Comparison of ENCODE assay signal across 8 cellular contexts in the genomic region with DNA sequence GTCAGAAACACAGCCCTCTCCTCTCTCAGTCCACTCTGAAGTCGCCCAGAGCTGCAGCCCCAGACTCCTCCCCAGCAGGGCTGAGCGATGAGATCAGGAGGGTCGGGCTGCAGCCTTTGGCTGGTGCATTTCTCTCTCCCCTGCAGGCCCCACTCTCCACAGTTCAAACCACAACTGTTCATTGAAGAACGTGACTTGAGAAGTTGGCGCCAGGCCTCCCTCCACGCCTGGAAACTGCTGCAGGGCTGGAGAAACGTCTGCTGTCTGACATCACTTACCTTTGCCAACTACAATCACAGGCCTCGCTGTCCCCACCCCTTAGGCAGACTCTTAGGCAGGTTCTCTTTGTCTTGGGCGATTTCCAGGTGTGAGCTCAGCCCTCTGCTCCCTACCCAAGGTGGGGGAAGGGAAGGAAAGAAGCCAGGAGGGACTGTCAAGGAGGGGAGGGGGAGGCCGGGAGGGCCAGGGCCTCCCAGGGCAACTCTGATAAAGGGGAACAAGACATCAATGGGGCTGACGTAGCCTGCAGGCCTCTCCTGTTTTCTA. TPM values are rescaled to one million over a fixed set of nuclear protein-coding genes. Genes with fewer than 3 reads are reported as not detected.
DNase-seq lines count a peak whose midpoint lies in the region; ATAC-seq and TF ChIP-seq lines count a peak whose summit lies in the region.

No MANE protein-coding gene starts in this region.

- H3K9me3 Mint-ChIP-seq in neural crest cell, result peaks cover 13% of the 10 kb centered on the region

- peak overlapping the region; percentile 48 for H3K4me3 Mint-ChIP-seq in neural crest cell

- DNase-seq in DMS153 treated with DMSO at 0.1 percent for 48 hours (lab: John Stamatoyannopoulos, UW; ENCODE audit: unreplicated experiment) (peak; percentile 47), NCI-H2029 treated with DMSO at 0.1 percent for 48 hours (lab: John Stamatoyannopoulos, UW) (peak; percentile 94), neural crest cell (ENCODE audit: low read depth, low spot score) (no peak), epidermal melanocyte (ENCODE audit: insufficient read length, low spot score) (no peak), GM19238 (ENCODE audit: insufficient read length, low spot score) (no peak)

- peak overlapping the region; percentile 57 for H3K27ac Mint-ChIP-seq in neural crest cell (ENCODE audit: unreplicated experiment)

- H3K27me3 Mint-ChIP-seq in neural crest cell (ENCODE audit: low read depth), result no peaks in the 10 kb centered on the region

- ATAC-seq in esophagus mucosa, result peak; percentile 85
- no peak for ATAC-seq in HG03520 (IDR thresholded peaks at IDR 0.05; ENCODE audit: unreplicated experiment)
- no peak for ATAC-seq in HG03045 (IDR thresholded peaks at IDR 0.05; ENCODE audit: unreplicated experiment)

- TF ChIP-seq CTCF in neural crest cell (conservative IDR thresholded peaks at IDR 0.05), result no peak

- H3K4me1 Mint-ChIP-seq in neural crest cell, result peaks cover 54% of the 10 kb centered on the region

- H3K36me3 Mint-ChIP-seq in neural crest cell (ENCODE audit: low read depth), result peaks cover 25% of the 10 kb centered on the region

RNA-seq across cellular contexts. Expression of a gene that starts 32.8 kb away (rescaled TPM):
- total RNA-seq in esophagus mucosa (16.6 TPM), neural crest cell (not detected in 2 replicates)

RNA-seq across cellular contexts. Expression of a gene that starts 54.2 kb away (rescaled TPM):
- total RNA-seq in esophagus mucosa (182 TPM), neural crest cell (70.2 and 74.2 TPM in 2 replicates)

RNA-seq across cellular contexts. Expression of a gene that starts 58.2 kb away (rescaled TPM):
- total RNA-seq in esophagus mucosa (501 TPM), neural crest cell (not detected in 2 replicates)

Comparison
In these comparisons a context has a peak if more than half of its experiments do, and no peak if none do; other contexts are left out.
1. DNase-seq: peak in DMS153 treated with DMSO at 0.1 percent for 48 hours (single experiment) and NCI-H2029 treated with DMSO at 0.1 percent for 48 hours (single experiment); none in neural crest cell (single experiment), epidermal melanocyte (single experiment) and GM19238 (single experiment).
2. RNA of a gene that starts 32.8 kb away (total RNA-seq): 16.6 TPM in esophagus mucosa (single experiment); not detected in neural crest cell; every median in the first group is over 10 times any median in the second.
3. RNA of a gene that starts 58.2 kb away (total RNA-seq): 501 TPM in esophagus mucosa (single experiment); not detected in neural crest cell; every median in the first group is over 100 times any median in the second.